In the genomic region with DNA sequence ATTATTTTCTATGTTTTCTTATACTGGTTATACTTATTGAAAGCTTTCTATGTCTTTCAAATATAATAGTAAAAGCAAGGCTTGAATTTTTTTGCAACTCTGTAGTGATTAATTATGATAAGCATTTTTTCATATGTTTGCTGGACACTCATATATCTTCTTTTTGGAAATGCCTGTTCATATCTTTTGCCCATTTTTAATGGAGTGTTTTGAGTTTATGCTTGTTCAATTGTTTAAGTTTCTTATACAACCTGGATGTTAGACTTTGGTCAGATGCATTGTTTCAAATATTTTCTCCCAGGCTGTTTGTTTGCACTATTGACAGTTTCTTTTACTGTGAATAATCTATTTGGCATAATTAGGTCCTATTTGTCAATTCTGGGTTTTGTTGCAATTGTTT, we compare ENCODE assay signal across 8 cellular contexts. TPM values are rescaled to one million over a fixed set of nuclear protein-coding genes. Genes with fewer than 3 reads are reported as not detected.
"Had no signal": no experiment of that assay in that cellular context is flagged by ENCODE, and none has a peak within 500 bp of the region (broad histone marks: within the 10 kb centered on the region; RNA-seq: fewer than 3 reads in every experiment).

No MANE protein-coding gene starts in this region.

- H3K4me3 Mint-ChIP-seq: H9, IgD-negative memory B cell had no signal

- H3K27ac Mint-ChIP-seq: H9, IgD-negative memory B cell had no signal

- H3K4me1 Mint-ChIP-seq: H9, IgD-negative memory B cell had no signal

- H3K27ac ChIP-seq: GM23248 had no signal

- H3K27me3 Mint-ChIP-seq: IgD-negative memory B cell had no signal

- H2AFZ ChIP-seq: GM23248 had no signal

- DNase-seq: GM23248, H9, HCEC 1CT, KG1 had no signal

- H3K9ac ChIP-seq: GM23248 had no signal

- H3K4me3 ChIP-seq: GM23248 had no signal

- H3K36me3 Mint-ChIP-seq: IgD-negative memory B cell had no signal

RNA-seq across cellular contexts. Expression of a gene that starts 11.9 kb away (rescaled TPM):
- total RNA-seq: GM23248, H1, H9, HepG2, HT1080 had no signal
- polyA plus RNA-seq: GM23248, HepG2, IgD-negative memory B cell had no signal

RNA-seq across cellular contexts. Expression of a gene that starts 20.0 kb away (rescaled TPM):
- total RNA-seq: H1, H9, HepG2, HT1080 had no signal
- polyA plus RNA-seq: IgD-negative memory B cell had no signal

RNA-seq across cellular contexts. Expression of a gene that starts 26.7 kb away (rescaled TPM):
- total RNA-seq: GM23248, H1, H9, HepG2, HT1080 had no signal
- polyA plus RNA-seq: GM23248, H1, IgD-negative memory B cell had no signal

RNA-seq across cellular contexts. Expression of a gene that starts 44.2 kb away (rescaled TPM):
- total RNA-seq: GM23248, H1, H9, HepG2, HT1080 had no signal
- polyA plus RNA-seq: GM23248, H1, HepG2, IgD-negative memory B cell had no signal

RNA-seq across cellular contexts. Expression of a gene that starts 48.0 kb away (rescaled TPM):
- total RNA-seq: GM23248, H1, H9, HepG2, HT1080 had no signal
- polyA plus RNA-seq: GM23248, H1, HepG2, IgD-negative memory B cell had no signal
